In the genomic region with DNA sequence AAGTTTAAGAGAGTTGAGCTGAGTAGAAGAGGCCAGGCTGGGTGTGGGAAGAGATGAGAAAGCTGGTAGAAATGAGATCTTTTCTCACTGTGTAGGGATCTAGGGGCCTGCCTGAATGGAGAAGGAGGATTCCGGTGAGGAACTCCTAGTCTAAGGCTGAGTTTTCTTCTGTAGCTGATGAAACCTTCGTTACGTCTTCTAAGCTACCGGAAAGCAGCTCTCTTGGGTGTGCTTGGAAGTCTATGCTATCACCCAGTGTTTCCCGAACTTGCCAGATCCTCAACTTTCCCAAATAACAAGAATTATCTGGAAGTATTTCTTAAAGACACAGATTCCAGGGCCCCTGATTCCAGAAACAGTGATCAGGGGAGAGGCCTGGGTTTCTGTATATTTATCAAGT, we compare ENCODE assay signal across 23 cellular contexts. TPM values are rescaled to one million over a fixed set of nuclear protein-coding genes. Genes with fewer than 3 reads are reported as not detected.
"Had no signal": no experiment of that assay in that cellular context is flagged by ENCODE, and none has a peak within 500 bp of the region (broad histone marks: within the 10 kb centered on the region; RNA-seq: fewer than 3 reads in every experiment).

No MANE protein-coding gene starts in this region.

- H3K27ac ChIP-seq: epithelial cell of prostate, esophagus squamous epithelium, left lung, parathyroid adenoma, psoas muscle, thoracic aorta, uterus, WERI-Rb-1 had no signal

- DNase-seq: activated CD4-positive, alpha-beta T cell treated with anti-CD3 and anti-CD28 coated beads for 48 hours; activated CD4-positive, alpha-beta T cell treated with anti-CD3 and anti-CD28 coated beads, Interleukin-2, amount 50 U/mL, for 48 hours; activated CD8-positive, alpha-beta memory T cell treated with anti-CD3 and anti-CD28 coated beads, Interleukin-2, amount 50 U/mL, for 48 hours; activated naive CD8-positive, alpha-beta T cell treated with anti-CD3 and anti-CD28 coated beads, Interleukin-2, amount 50 U/mL, for 24 hours; activated T-cell treated with anti-CD3 and anti-CD28 coated beads, Interleukin-2, amount 50 U/mL, for 48 hours; amygdala; effector CD4-positive, alpha-beta T cell; esophagus squamous epithelium; left lung; nucleus accumbens; psoas muscle; stimulated activated CD4-positive, alpha-beta T cell treated with anti-CD3 and anti-CD28 coated beads, Interleukin-12 subunit alpha, Interleukin-12 subunit beta, amount 100 ng/mL, for 4 hours; stimulated activated CD4-positive, alpha-beta T cell treated with anti-CD3 and anti-CD28 coated beads, Interleukin-4, amount 100 ng/mL, for 1 hour; stimulated activated naive CD8-positive, alpha-beta T cell treated with anti-CD3 and anti-CD28 coated beads, Interleukin-15, Interleukin-2, amounts not matched to agents 100 U/mL and 50 U/mL, for 24 hours; SW 1271; T-helper 9 cell; uterus; WERI-Rb-1 had no signal

- H3K9ac ChIP-seq: parathyroid adenoma had no signal

- H3K36me3 ChIP-seq: esophagus squamous epithelium, left lung, thoracic aorta, uterus, WERI-Rb-1 had no signal

- H3K4me3 ChIP-seq: esophagus squamous epithelium, left lung, psoas muscle, thoracic aorta, uterus had no signal

- H2AFZ ChIP-seq: parathyroid adenoma had no signal

- H3K27me3 ChIP-seq: esophagus squamous epithelium, left lung, uterus had no signal

- H3K79me2 ChIP-seq: parathyroid adenoma had no signal

- H3K9me3 ChIP-seq: esophagus squamous epithelium, left lung, psoas muscle, thoracic aorta, uterus had no signal

- ATAC-seq: activated CD4-positive, CD25-positive, alpha-beta regulatory T cell treated with anti-CD3 and anti-CD28 coated beads, Interleukin-2, amount 50 U/mL, for 24 hours; activated naive CD8-positive, alpha-beta T cell treated with anti-CD3 and anti-CD28 coated beads, Interleukin-2, amount 50 U/mL, for 24 hours; left lung; psoas muscle; stimulated activated naive CD8-positive, alpha-beta T cell treated with anti-CD3 and anti-CD28 coated beads, Interleukin-15, Interleukin-2, amounts not matched to agents 100 U/mL and 50 U/mL, for 24 hours had no signal

- H3K4me1 ChIP-seq: esophagus squamous epithelium, left lung, parathyroid adenoma, psoas muscle, uterus had no signal

RNA-seq across cellular contexts. Expression of gene TNFSF15, which starts 55.4 kb away (rescaled TPM):
- total RNA-seq: bronchial epithelial cell had no signal
